1 cellular context compared by ENCODE assay signal in the genomic region with DNA sequence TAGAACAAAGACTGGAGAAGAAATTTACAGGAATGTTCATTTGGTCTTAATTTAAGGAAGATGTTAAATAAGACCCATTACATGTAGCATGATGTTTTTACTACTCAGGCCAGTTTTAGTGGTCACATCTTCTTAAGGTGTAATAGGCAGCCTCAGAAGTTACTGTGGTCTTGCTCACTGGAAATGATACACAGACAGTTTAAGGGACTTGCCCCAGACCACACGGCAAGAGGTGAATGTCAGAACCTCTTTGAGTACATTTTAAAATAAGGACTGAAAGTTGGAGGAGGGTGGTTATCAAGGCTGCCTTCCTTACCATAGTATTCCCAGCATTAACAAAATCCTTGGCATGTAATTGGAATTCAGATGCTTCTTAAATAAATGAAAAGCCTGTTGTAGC.
A peak's percentile ranks its signal among the peaks of the same experiment; 100 is the strongest.
TF ChIP-seq lines count a peak whose summit lies in the region.

No MANE protein-coding gene starts in this region.

TF ChIP-seq in GM12878, 131 proteins besides CTCF, POLR2A, EP300 and RAD21 (continued from another document):
- TF ChIP-seq, protein P1, sequence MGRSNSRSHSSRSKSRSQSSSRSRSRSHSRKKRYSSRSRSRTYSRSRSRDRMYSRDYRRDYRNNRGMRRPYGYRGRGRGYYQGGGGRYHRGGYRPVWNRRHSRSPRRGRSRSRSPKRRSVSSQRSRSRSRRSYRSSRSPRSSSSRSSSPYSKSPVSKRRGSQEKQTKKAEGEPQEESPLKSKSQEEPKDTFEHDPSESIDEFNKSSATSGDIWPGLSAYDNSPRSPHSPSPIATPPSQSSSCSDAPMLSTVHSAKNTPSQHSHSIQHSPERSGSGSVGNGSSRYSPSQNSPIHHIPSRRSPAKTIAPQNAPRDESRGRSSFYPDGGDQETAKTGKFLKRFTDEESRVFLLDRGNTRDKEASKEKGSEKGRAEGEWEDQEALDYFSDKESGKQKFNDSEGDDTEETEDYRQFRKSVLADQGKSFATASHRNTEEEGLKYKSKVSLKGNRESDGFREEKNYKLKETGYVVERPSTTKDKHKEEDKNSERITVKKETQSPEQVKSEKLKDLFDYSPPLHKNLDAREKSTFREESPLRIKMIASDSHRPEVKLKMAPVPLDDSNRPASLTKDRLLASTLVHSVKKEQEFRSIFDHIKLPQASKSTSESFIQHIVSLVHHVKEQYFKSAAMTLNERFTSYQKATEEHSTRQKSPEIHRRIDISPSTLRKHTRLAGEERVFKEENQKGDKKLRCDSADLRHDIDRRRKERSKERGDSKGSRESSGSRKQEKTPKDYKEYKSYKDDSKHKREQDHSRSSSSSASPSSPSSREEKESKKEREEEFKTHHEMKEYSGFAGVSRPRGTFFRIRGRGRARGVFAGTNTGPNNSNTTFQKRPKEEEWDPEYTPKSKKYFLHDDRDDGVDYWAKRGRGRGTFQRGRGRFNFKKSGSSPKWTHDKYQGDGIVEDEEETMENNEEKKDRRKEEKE (IDR thresholded peaks at IDR 0.05): no peak
- peak; percentile 80 for TF ChIP-seq MYB (IDR thresholded peaks at IDR 0.05; ENCODE audit: borderline replicate concordance, low read depth, low read length)
- TF ChIP-seq BCL11A (IDR thresholded peaks at IDR 0.05; ENCODE audit: low read depth, low read length): peak; percentile 80
- TF ChIP-seq NR2F1 (conservative IDR thresholded peaks at IDR 0.05): 0 out of 2 replicates have a peak, but pooled peaks have one; percentile 24
- no peak for TF ChIP-seq TCF3 (IDR thresholded peaks at IDR 0.05; ENCODE audit: borderline replicate concordance, insufficient read depth, low read depth, low read length)
- TF ChIP-seq ASH2L (IDR thresholded peaks at IDR 0.05; ENCODE audit: borderline replicate concordance, low read depth): no peak
- TF ChIP-seq IRF4 (IDR thresholded peaks at IDR 0.05; ENCODE audit: low read depth, low read length): peak; percentile 39; the same call in 1 of the 2 replicates
- TF ChIP-seq, protein P2, sequence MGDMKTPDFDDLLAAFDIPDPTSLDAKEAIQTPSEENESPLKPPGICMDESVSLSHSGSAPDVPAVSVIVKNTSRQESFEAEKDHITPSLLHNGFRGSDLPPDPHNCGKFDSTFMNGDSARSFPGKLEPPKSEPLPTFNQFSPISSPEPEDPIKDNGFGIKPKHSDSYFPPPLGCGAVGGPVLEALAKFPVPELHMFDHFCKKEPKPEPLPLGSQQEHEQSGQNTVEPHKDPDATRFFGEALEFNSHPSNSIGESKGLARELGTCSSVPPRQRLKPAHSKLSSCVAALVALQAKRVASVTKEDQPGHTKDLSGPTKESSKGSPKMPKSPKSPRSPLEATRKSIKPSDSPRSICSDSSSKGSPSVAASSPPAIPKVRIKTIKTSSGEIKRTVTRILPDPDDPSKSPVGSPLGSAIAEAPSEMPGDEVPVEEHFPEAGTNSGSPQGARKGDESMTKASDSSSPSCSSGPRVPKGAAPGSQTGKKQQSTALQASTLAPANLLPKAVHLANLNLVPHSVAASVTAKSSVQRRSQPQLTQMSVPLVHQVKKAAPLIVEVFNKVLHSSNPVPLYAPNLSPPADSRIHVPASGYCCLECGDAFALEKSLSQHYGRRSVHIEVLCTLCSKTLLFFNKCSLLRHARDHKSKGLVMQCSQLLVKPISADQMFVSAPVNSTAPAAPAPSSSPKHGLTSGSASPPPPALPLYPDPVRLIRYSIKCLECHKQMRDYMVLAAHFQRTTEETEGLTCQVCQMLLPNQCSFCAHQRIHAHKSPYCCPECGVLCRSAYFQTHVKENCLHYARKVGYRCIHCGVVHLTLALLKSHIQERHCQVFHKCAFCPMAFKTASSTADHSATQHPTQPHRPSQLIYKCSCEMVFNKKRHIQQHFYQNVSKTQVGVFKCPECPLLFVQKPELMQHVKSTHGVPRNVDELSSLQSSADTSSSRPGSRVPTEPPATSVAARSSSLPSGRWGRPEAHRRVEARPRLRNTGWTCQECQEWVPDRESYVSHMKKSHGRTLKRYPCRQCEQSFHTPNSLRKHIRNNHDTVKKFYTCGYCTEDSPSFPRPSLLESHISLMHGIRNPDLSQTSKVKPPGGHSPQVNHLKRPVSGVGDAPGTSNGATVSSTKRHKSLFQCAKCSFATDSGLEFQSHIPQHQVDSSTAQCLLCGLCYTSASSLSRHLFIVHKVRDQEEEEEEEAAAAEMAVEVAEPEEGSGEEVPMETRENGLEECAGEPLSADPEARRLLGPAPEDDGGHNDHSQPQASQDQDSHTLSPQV (IDR thresholded peaks at IDR 0.05): no peak
- peak; percentile 52 to 68; a peak in 3 of 4 replicates for TF ChIP-seq IKZF2 (IDR thresholded peaks at IDR 0.05)
- no peak for TF ChIP-seq YBX1 (IDR thresholded peaks at IDR 0.05)
- TF ChIP-seq FOXM1 (IDR thresholded peaks at IDR 0.05; ENCODE audit: low read depth, low read length): 0 out of 2 replicates have a peak, but pooled peaks have one; percentile 23
- peak; percentile 63 for TF ChIP-seq NFIC (IDR thresholded peaks at IDR 0.05; ENCODE audit: low read depth, low read length)
- peak; percentile 58; the same call in 1 of the 3 replicates for TF ChIP-seq POU2F2 (IDR thresholded peaks at IDR 0.05; ENCODE audit: borderline replicate concordance, low read depth, low read length)
- TF ChIP-seq CREM (IDR thresholded peaks at IDR 0.05; ENCODE audit: low read depth): no peak
- TF ChIP-seq ZZZ3 (IDR thresholded peaks at IDR 0.05; ENCODE audit: control insufficient read depth, insufficient read length, low read depth): no peak
- TF ChIP-seq SUZ12 (IDR thresholded peaks at IDR 0.05; ENCODE audit: unreplicated experiment): no peak
- 0 out of 2 replicates have a peak, but pooled peaks have one; percentile 18 for TF ChIP-seq MEF2A (IDR thresholded peaks at IDR 0.05; ENCODE audit: insufficient read depth, low read depth, low read length)
- no peak for TF ChIP-seq HDGF (IDR thresholded peaks at IDR 0.05)
- peak; percentile 40 for TF ChIP-seq MTA2 (IDR thresholded peaks at IDR 0.05; ENCODE audit: low read depth)
- peak; percentile 57; the same call in 1 of the 2 replicates for TF ChIP-seq IKZF1 (conservative IDR thresholded peaks at IDR 0.05)
- TF ChIP-seq, protein P3, sequence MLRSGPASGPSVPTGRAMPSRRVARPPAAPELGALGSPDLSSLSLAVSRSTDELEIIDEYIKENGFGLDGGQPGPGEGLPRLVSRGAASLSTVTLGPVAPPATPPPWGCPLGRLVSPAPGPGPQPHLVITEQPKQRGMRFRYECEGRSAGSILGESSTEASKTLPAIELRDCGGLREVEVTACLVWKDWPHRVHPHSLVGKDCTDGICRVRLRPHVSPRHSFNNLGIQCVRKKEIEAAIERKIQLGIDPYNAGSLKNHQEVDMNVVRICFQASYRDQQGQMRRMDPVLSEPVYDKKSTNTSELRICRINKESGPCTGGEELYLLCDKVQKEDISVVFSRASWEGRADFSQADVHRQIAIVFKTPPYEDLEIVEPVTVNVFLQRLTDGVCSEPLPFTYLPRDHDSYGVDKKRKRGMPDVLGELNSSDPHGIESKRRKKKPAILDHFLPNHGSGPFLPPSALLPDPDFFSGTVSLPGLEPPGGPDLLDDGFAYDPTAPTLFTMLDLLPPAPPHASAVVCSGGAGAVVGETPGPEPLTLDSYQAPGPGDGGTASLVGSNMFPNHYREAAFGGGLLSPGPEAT (IDR thresholded peaks at IDR 0.05; ENCODE audit: low read depth): peak; percentile 65
- no peak for TF ChIP-seq ZSCAN29 (IDR thresholded peaks at IDR 0.05)
- TF ChIP-seq CREB1 (IDR thresholded peaks at IDR 0.05; ENCODE audit: low read depth): 0 out of 2 replicates have a peak, but pooled peaks have one; percentile 12
- TF ChIP-seq RUNX3 (IDR thresholded peaks at IDR 0.05; ENCODE audit: low read length): peak; percentile 92
- TF ChIP-seq PAX5 (IDR thresholded peaks at IDR 0.05; ENCODE audit: borderline replicate concordance, low read depth, low read length): peak; percentile 65; the same call in 1 of the 2 replicates
- no peak for TF ChIP-seq HDAC6 (IDR thresholded peaks at IDR 0.05; ENCODE audit: unreplicated experiment)
- TF ChIP-seq ZNF384 (IDR thresholded peaks at IDR 0.05; ENCODE audit: borderline replicate concordance, low read depth, low read length): no peak
- TF ChIP-seq CBFB (IDR thresholded peaks at IDR 0.05; ENCODE audit: low read depth): peak; percentile 31; the same call in 1 of the 2 replicates
- no peak for TF ChIP-seq FOS (IDR thresholded peaks at IDR 0.05; ENCODE audit: borderline replicate concordance, extremely low read depth, insufficient read length)
- TF ChIP-seq, protein P4, sequence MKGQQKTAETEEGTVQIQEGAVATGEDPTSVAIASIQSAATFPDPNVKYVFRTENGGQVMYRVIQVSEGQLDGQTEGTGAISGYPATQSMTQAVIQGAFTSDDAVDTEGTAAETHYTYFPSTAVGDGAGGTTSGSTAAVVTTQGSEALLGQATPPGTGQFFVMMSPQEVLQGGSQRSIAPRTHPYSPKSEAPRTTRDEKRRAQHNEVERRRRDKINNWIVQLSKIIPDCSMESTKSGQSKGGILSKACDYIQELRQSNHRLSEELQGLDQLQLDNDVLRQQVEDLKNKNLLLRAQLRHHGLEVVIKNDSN (IDR thresholded peaks at IDR 0.05; ENCODE audit: borderline replicate concordance, extremely low read length, insufficient read depth, low read depth, low read length): no peak
- TF ChIP-seq, protein P5, sequence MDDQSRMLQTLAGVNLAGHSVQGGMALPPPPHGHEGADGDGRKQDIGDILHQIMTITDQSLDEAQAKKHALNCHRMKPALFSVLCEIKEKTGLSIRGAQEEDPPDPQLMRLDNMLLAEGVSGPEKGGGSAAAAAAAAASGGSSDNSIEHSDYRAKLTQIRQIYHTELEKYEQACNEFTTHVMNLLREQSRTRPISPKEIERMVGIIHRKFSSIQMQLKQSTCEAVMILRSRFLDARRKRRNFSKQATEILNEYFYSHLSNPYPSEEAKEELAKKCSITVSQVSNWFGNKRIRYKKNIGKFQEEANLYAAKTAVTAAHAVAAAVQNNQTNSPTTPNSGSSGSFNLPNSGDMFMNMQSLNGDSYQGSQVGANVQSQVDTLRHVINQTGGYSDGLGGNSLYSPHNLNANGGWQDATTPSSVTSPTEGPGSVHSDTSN (IDR thresholded peaks at IDR 0.05; ENCODE audit: insufficient replicate concordance, low read depth, low read length): no peak
- TF ChIP-seq, protein P6, sequence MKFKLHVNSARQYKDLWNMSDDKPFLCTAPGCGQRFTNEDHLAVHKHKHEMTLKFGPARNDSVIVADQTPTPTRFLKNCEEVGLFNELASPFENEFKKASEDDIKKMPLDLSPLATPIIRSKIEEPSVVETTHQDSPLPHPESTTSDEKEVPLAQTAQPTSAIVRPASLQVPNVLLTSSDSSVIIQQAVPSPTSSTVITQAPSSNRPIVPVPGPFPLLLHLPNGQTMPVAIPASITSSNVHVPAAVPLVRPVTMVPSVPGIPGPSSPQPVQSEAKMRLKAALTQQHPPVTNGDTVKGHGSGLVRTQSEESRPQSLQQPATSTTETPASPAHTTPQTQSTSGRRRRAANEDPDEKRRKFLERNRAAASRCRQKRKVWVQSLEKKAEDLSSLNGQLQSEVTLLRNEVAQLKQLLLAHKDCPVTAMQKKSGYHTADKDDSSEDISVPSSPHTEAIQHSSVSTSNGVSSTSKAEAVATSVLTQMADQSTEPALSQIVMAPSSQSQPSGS (IDR thresholded peaks at IDR 0.05; ENCODE audit: low read length): peak; percentile 53; the same call in 1 of the 2 replicates
- TF ChIP-seq, protein P7, sequence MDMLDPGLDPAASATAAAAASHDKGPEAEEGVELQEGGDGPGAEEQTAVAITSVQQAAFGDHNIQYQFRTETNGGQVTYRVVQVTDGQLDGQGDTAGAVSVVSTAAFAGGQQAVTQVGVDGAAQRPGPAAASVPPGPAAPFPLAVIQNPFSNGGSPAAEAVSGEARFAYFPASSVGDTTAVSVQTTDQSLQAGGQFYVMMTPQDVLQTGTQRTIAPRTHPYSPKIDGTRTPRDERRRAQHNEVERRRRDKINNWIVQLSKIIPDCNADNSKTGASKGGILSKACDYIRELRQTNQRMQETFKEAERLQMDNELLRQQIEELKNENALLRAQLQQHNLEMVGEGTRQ (IDR thresholded peaks at IDR 0.05; ENCODE audit: borderline replicate concordance, low read depth, low read length): no peak
- 0 out of 2 replicates have a peak, but pooled peaks have one; percentile 3 for TF ChIP-seq SPI1 (IDR thresholded peaks at IDR 0.05; ENCODE audit: borderline replicate concordance, insufficient read depth, low read depth, low read length)
TF ChIP-seq in GM12878: peak in this region for 18.
